Comparison of ENCODE assay signal across 10 cellular contexts in the genomic region with DNA sequence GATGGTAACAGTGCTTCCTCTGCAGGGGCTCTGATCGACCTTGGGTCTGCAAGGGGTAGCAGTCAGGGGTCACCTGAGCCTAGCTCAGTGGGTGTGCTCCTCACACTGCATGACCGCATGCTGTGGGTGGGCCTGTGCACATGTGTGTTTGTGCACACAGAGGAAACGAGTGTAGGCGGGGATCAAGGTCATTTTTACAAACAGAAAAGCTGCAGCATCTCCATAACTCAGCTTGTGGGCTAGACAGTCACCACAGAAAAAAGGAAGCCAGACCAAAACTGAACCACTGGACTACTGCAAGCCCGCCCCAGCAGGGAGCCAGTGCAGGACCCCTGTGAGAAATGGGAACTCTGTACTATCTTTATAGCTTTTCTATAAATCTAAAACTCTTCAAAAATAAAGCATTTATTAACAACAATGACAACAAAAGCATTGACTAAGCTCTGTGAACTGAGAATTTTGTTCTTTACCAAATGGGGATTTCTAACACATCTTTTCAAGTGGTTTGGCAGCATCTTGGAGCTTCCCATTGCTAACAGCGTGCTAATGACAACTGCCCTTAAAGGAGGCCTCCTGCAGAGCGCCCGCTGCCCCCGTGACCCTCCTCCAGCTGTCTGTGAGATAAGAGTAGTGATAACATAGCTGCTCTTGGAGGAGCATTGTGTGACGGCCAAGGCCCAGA. TPM values are rescaled to one million over a fixed set of nuclear protein-coding genes. Genes with fewer than 3 reads are reported as not detected.
A peak's percentile ranks its signal among the peaks of the same experiment; 100 is the strongest.
DNase-seq lines count a peak whose midpoint lies in the region; ATAC-seq and TF ChIP-seq lines count a peak whose summit lies in the region.
"Had no signal": no experiment of that assay in that cellular context is flagged by ENCODE, and none has a peak within 500 bp of the region (broad histone marks: within the 10 kb centered on the region; RNA-seq: fewer than 3 reads in every experiment).

No MANE protein-coding gene starts in this region.

- no peaks in the 10 kb centered on the region for H3K36me3 Mint-ChIP-seq in chondrocyte (ENCODE audit: low read depth)

- DNase-seq in GM13977 (ENCODE audit: low spot score) = peak; percentile 58
- DNase-seq in choroid plexus epithelial cell (ENCODE audit: low read depth) = peak; percentile 28
- no peak for DNase-seq in globus pallidus (ENCODE audit: low spot score)
- no peak for DNase-seq in HCEC 1CT
- no peak for DNase-seq in cardiac septum (ENCODE audit: low spot score)
- no peak for DNase-seq in chondrocyte (ENCODE audit: low spot score)
- DNase-seq: KG1, upper lobe of left lung had no signal

- intact Hi-C loops in cardiac septum (cut with DNase I) = loop anchor here (5.0 kb wide), 1 partner anchor 247 kb away; no protein-coding TSS in a partner anchor

- H3K9me3 Mint-ChIP-seq in chondrocyte (ENCODE audit: low read depth) = no peaks in the 10 kb centered on the region

- H3K27me3 Mint-ChIP-seq in chondrocyte (ENCODE audit: low read depth) = no peaks in the 10 kb centered on the region

- TF ChIP-seq CTCF in GM13977 (IDR thresholded peaks at IDR 0.05; ENCODE audit: extremely low read depth, insufficient read depth, missing control alignments) (no peak), choroid plexus epithelial cell (conservative IDR thresholded peaks at IDR 0.05; ENCODE audit: low read depth, low read length) (no peak), chondrocyte (IDR thresholded peaks at IDR 0.05) (no peak)

- H3K4me3 ChIP-seq in choroid plexus epithelial cell (ENCODE audit: low read depth, low read length) = no peak overlapping the region
- H3K4me3 ChIP-seq: upper lobe of left lung had no signal

- no peak overlapping the region for H3K4me3 Mint-ChIP-seq in chondrocyte (ENCODE audit: unreplicated experiment)

- ATAC-seq in GM21423 (IDR thresholded peaks at IDR 0.05; ENCODE audit: unreplicated experiment) = peak; percentile 36
- ATAC-seq in HG03442 (IDR thresholded peaks at IDR 0.05; ENCODE audit: unreplicated experiment) = peak; percentile 45

- in situ Hi-C loops in GM13977 (cut with MboI; ENCODE audit: low pct_unique_long_range_greater_than_20kb, low sequenced_read_pairs, unreplicated experiment) = loop anchor here (25.0 kb wide), 1 partner anchor 667 kb away; no protein-coding TSS in a partner anchor

- H3K27ac Mint-ChIP-seq in chondrocyte (ENCODE audit: unreplicated experiment) = no peak overlapping the region

- peaks cover 5% of the 10 kb centered on the region for H3K4me1 Mint-ChIP-seq in chondrocyte (ENCODE audit: low read depth)

RNA-seq across cellular contexts. Expression of a gene that starts 19.9 kb away (rescaled TPM):
- not detected for total RNA-seq in cardiac septum
- 2.3 to 4.1 TPM (median 3.2 TPM) in 3 replicates for total RNA-seq in chondrocyte

Comparison
In these comparisons a context has a peak if more than half of its experiments do, and no peak if none do; other contexts are left out.
1. DNase-seq: peak in GM13977 (single experiment) and choroid plexus epithelial cell (single experiment); none in globus pallidus (single experiment), HCEC 1CT (single experiment), cardiac septum (single experiment) and chondrocyte (single experiment).